20 cellular contexts compared by ENCODE assay signal in genomic region chr10:12629767-12630165, GRCh38.
"Had no signal": no experiment of that assay in that cellular context is flagged by ENCODE, and none has a peak within 500 bp of the region (broad histone marks: within the 10 kb centered on the region; RNA-seq: fewer than 3 reads in every experiment).

No MANE protein-coding gene starts in this region.

- H3K27me3 Mint-ChIP-seq: stimulated activated naive CD8-positive, alpha-beta T cell treated with anti-CD3 and anti-CD28 coated beads, Interleukin-15, amount 100 ng/mL, for 72 hours had no signal

- H3K4me3 Mint-ChIP-seq: natural killer cell; stimulated activated naive CD8-positive, alpha-beta T cell treated with anti-CD3 and anti-CD28 coated beads, Interleukin-15, amount 100 ng/mL, for 72 hours had no signal

- ATAC-seq: gastroesophageal sphincter; heart right ventricle; natural killer cell; right cardiac atrium; stimulated activated naive CD8-positive, alpha-beta T cell treated with anti-CD3 and anti-CD28 coated beads, Interleukin-15, amount 100 ng/mL, for 72 hours; upper lobe of right lung had no signal

- H3K9me3 ChIP-seq: gastroesophageal sphincter, mucosa of descending colon, upper lobe of right lung had no signal

- H3K4me1 ChIP-seq: upper lobe of right lung had no signal

- H3K27ac ChIP-seq: cardiac muscle cell, gastroesophageal sphincter, heart right ventricle, upper lobe of right lung had no signal

- H3K27me3 ChIP-seq: cardiac muscle cell, gastroesophageal sphincter, heart right ventricle, upper lobe of right lung had no signal

- H3K36me3 ChIP-seq: cardiac muscle cell, gastroesophageal sphincter, heart right ventricle, upper lobe of right lung had no signal

- FAIRE-seq: islet of Langerhans, small intestine had no signal

- H3K36me3 Mint-ChIP-seq: activated naive CD4-positive, alpha-beta T cell treated with anti-CD3 and anti-CD28 coated beads, Interleukin-2, amount 50 U/mL, for 72 hours; natural killer cell had no signal

- H3K27ac Mint-ChIP-seq: natural killer cell, progenitor cell of endocrine pancreas had no signal

- DNase-seq: activated CD4-positive, alpha-beta T cell treated with anti-CD3 and anti-CD28 coated beads, Interleukin-2, amount 50 U/mL, for 1 hour; activated CD4-positive, CD25-positive, alpha-beta regulatory T cell; activated gamma-delta T cell; erythroblast; heart right ventricle; left colon; mucosa of descending colon; natural killer cell; occipital lobe; right cardiac atrium; stimulated activated CD4-positive, alpha-beta T cell treated with anti-CD3 and anti-CD28 coated beads, Interleukin-4, amount 100 ng/mL, for 4 hours; stimulated activated CD8-positive, alpha-beta memory T cell treated with anti-CD3 and anti-CD28 coated beads, Interleukin-4, amount 100 ng/mL, for 48 hours; stimulated activated naive CD8-positive, alpha-beta T cell treated with anti-CD3 and anti-CD28 coated beads, Interleukin-15, amount 100 ng/mL, for 72 hours; upper lobe of right lung had no signal

- H3K4me3 ChIP-seq: cardiac muscle cell, gastroesophageal sphincter, heart right ventricle, mucosa of descending colon, upper lobe of right lung had no signal

- H3K9me3 Mint-ChIP-seq: activated naive CD4-positive, alpha-beta T cell treated with anti-CD3 and anti-CD28 coated beads, Interleukin-2, amount 50 U/mL, for 72 hours; natural killer cell; stimulated activated naive CD8-positive, alpha-beta T cell treated with anti-CD3 and anti-CD28 coated beads, Interleukin-15, amount 100 ng/mL, for 72 hours had no signal
